1 cellular context compared by ENCODE assay signal in the genomic region with DNA sequence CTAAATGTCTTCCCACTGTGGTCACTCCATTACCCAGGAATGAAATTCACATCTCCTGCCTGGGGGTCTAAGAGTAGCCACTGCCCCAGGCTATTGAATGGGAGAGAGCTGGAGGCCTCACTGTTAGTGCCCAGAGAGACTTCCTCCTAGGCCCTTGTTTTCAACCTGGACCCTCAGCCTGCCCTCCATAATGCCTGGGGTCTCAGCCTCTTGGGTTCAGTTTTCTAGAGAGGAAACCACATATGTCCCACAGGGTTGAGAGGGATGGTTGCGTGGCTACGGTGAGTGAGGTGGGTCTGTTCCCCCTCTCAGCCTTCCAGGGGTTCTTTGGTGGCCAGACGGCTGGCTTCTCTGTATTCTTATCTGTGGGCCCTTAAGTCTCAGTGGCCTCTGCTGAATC.
A peak's percentile ranks its signal among the peaks of the same experiment; 100 is the strongest.
TF ChIP-seq lines count a peak whose summit lies in the region.

No MANE protein-coding gene starts in this region.

TF ChIP-seq in H1, 55 proteins besides CTCF, POLR2A, EP300 and RAD21:
- peak; percentile 40; the same call in 1 of the 2 replicates for TF ChIP-seq POLR2AphosphoS5 (IDR thresholded peaks at IDR 0.05; ENCODE audit: low read depth, low read length)
- TF ChIP-seq YY1 (IDR thresholded peaks at IDR 0.05; ENCODE audit: low read depth, low read length) = no peak
